ENCODE assay signal across 1 cellular context in genomic region chr1:67735806-67736627, GRCh38.
TF ChIP-seq lines count a peak whose summit lies in the region.

No MANE protein-coding gene starts in this region.

TF ChIP-seq in H1, 55 proteins besides CTCF, POLR2A, EP300 and RAD21 (continued from another document):
- TF ChIP-seq CHD7 (IDR thresholded peaks at IDR 0.05; ENCODE audit: insufficient replicate concordance, low read length), result no peak
- no peak for TF ChIP-seq KDM1A (IDR thresholded peaks at IDR 0.05; ENCODE audit: borderline replicate concordance, low read length)
